18 cellular contexts compared by ENCODE assay signal in genomic region chr5:54793612-54794436, GRCh38.
DNase-seq lines count a peak whose midpoint lies in the region; ATAC-seq and TF ChIP-seq lines count a peak whose summit lies in the region.
"Had no signal": no experiment of that assay in that cellular context is flagged by ENCODE, and none has a peak within 500 bp of the region (broad histone marks: within the 10 kb centered on the region; RNA-seq: fewer than 3 reads in every experiment).

No MANE protein-coding gene starts in this region.

- ATAC-seq in SK-N-SH treated with all-trans-retinoic acid at 6 μM for 48 hours (0 out of 3 replicates have a peak, but pooled peaks have one; percentile 27), PC-3 (no peak)
- ATAC-seq: activated CD4-positive, CD25-positive, alpha-beta regulatory T cell treated with anti-CD3 and anti-CD28 coated beads, Interleukin-2, amount 50 U/mL, for 24 hours had no signal

- no peak overlapping the region for H3K4me3 ChIP-seq in SK-N-SH (ENCODE audit: low read depth in 2 of 2, low read length in 1 of 2)
- H3K4me3 ChIP-seq in choroid plexus epithelial cell (ENCODE audit: low read depth, low read length) = no peak overlapping the region
- H3K4me3 ChIP-seq in PC-3 (ENCODE audit: low read length) = no peak overlapping the region
- H3K4me3 ChIP-seq: tibial nerve had no signal

- H3K9ac ChIP-seq in SK-N-SH = no peak overlapping the region
- no peak overlapping the region for H3K9ac ChIP-seq in PC-3 (ENCODE audit: low read length)

- POLR2A ChIA-PET in SK-N-SH (lab: Yijun Ruan, JAX) (no interaction called here), PC-3 (lab: Charles Lee; ENCODE audit: unreplicated experiment) (no interaction called here)
- POLR2A ChIA-PET in activated CD4-positive, alpha-beta memory T cell treated with anti-CD3 and anti-CD28 coated beads, Interleukin-2, amount 10 ng/mL, durations not matched to agents 7 days and 5 days (lab: Charles Lee) = interaction anchor here (0.8 to 2.7 kb wide), 14 partner anchors 27 to 277 kb away, joined by 3 to 17 read pairs (median 3); partner anchors contain the start of gene SNX18

- intact Hi-C loops in PC-3 (cut with micrococcal nuclease) = no loop called here

- H3K4me1 Mint-ChIP-seq in activated CD4-positive, alpha-beta memory T cell treated with anti-CD3 and anti-CD28 coated beads, Interleukin-2, amount 10 ng/mL, durations not matched to agents 7 days and 5 days = peaks cover 42% of the 10 kb centered on the region
- H3K4me1 Mint-ChIP-seq in osteocyte (ENCODE audit: unreplicated experiment) (peaks cover 14% of the 10 kb centered on the region), nephron progenitor cell (no peaks in the 10 kb centered on the region)

- peak overlapping the region; percentile 69 for H3K27ac Mint-ChIP-seq in activated CD4-positive, alpha-beta memory T cell treated with anti-CD3 and anti-CD28 coated beads, Interleukin-2, amount 10 ng/mL, durations not matched to agents 7 days and 5 days
- H3K27ac Mint-ChIP-seq in osteocyte (ENCODE audit: unreplicated experiment) = no peak overlapping the region
- no peak overlapping the region for H3K27ac Mint-ChIP-seq in nephron progenitor cell
- H3K27ac Mint-ChIP-seq: CD4-positive, alpha-beta memory T cell; immature natural killer cell had no signal

- H3K36me3 Mint-ChIP-seq in activated CD4-positive, alpha-beta memory T cell treated with anti-CD3 and anti-CD28 coated beads, Interleukin-2, amount 10 ng/mL, durations not matched to agents 7 days and 5 days (ENCODE audit: low read depth) = peaks cover 42% of the 10 kb centered on the region
- no peaks in the 10 kb centered on the region for H3K36me3 Mint-ChIP-seq in osteocyte (ENCODE audit: unreplicated experiment)
- no peaks in the 10 kb centered on the region for H3K36me3 Mint-ChIP-seq in nephron progenitor cell (ENCODE audit: low read depth)
- H3K36me3 Mint-ChIP-seq: CD4-positive, alpha-beta memory T cell; immature natural killer cell had no signal

- H3K4me1 ChIP-seq in SK-N-SH (ENCODE audit: control insufficient read depth in 1 of 2, insufficient read depth in 2 of 2, low read depth in 1 of 2, low read length in 1 of 2) (no peaks in the 10 kb centered on the region), PC-3 (ENCODE audit: insufficient read depth, low read length) (peaks cover 19% of the 10 kb centered on the region)

- no peaks in the 10 kb centered on the region; the same call in 1 of the 2 replicates for H3K27me3 ChIP-seq in SK-N-SH (ENCODE audit: insufficient read depth)
- H3K27me3 ChIP-seq in PC-3 (ENCODE audit: low read length) = no peaks in the 10 kb centered on the region
- H3K27me3 ChIP-seq: tibial nerve had no signal

- H2AFZ ChIP-seq in SK-N-SH (ENCODE audit: low read depth) (no peak overlapping the region), PC-3 (ENCODE audit: low read length) (no peak overlapping the region)

- TF ChIP-seq EP300 in SK-N-SH (IDR thresholded peaks at IDR 0.05; ENCODE audit: borderline replicate concordance in 1 of 2, low read depth in 1 of 2, low read length in 1 of 2) = no peak

- H3K79me2 ChIP-seq in SK-N-SH (ENCODE audit: insufficient read depth) (no peaks in the 10 kb centered on the region), PC-3 (ENCODE audit: low read length) (no peaks in the 10 kb centered on the region)

- H3K9me2 ChIP-seq in SK-N-SH = no peaks in the 10 kb centered on the region
- H3K9me2 ChIP-seq in PC-3 (replicated peaks; ENCODE audit: low read length) = no peaks in the 10 kb centered on the region

- DNase-seq in SK-N-SH = no peak
- DNase-seq in activated CD4-positive, alpha-beta memory T cell treated with anti-CD3 and anti-CD28 coated beads, Interleukin-2, amount 10 ng/mL, durations not matched to agents 7 days and 5 days = peak; percentile 28
- DNase-seq in choroid plexus epithelial cell (ENCODE audit: low read depth) = peak; percentile 30
- DNase-seq in stimulated activated CD8-positive, alpha-beta memory T cell treated with anti-CD3 and anti-CD28 coated beads, Interleukin-4, amount 100 ng/mL, for 48 hours = peak; percentile 32
- no peak for DNase-seq in PC-3
- DNase-seq in osteocyte (ENCODE audit: extremely low spot score, unreplicated experiment) = no peak
- DNase-seq in nephron progenitor cell = no peak
- DNase-seq: DMS79 treated with DMSO at 0.1 percent for 48 hours, immature natural killer cell, KG1, NCI-H1105, retina had no signal

- peaks cover 13% of the 10 kb centered on the region for H3K27me3 Mint-ChIP-seq in activated CD4-positive, alpha-beta memory T cell treated with anti-CD3 and anti-CD28 coated beads, Interleukin-2, amount 10 ng/mL, durations not matched to agents 7 days and 5 days
- H3K27me3 Mint-ChIP-seq in osteocyte (ENCODE audit: unreplicated experiment) (peaks cover 24% of the 10 kb centered on the region), nephron progenitor cell (ENCODE audit: low read depth, poor library complexity) (peaks cover 4% of the 10 kb centered on the region)

- H3K4me2 ChIP-seq in SK-N-SH (no peak overlapping the region), PC-3 (ENCODE audit: low read length) (no peak overlapping the region)

- no peaks in the 10 kb centered on the region for H3K36me3 ChIP-seq in SK-N-SH (replicated peaks in 1 of 2; ENCODE audit: control insufficient read depth in 1 of 2, insufficient read depth in 2 of 2, low read length in 1 of 2)
- H3K36me3 ChIP-seq in PC-3 (ENCODE audit: low read depth, low read length) = no peaks in the 10 kb centered on the region
- H3K36me3 ChIP-seq: tibial nerve had no signal

- H4K20me1 ChIP-seq in SK-N-SH (ENCODE audit: insufficient read depth) = no peaks in the 10 kb centered on the region
- H4K20me1 ChIP-seq in PC-3 (ENCODE audit: low read length) = no peaks in the 10 kb centered on the region

- H3K9me3 Mint-ChIP-seq in activated CD4-positive, alpha-beta memory T cell treated with anti-CD3 and anti-CD28 coated beads, Interleukin-2, amount 10 ng/mL, durations not matched to agents 7 days and 5 days = peaks cover 23% of the 10 kb centered on the region
- H3K9me3 Mint-ChIP-seq in osteocyte (ENCODE audit: unreplicated experiment) = peaks cover 12% of the 10 kb centered on the region
- peaks cover 6% of the 10 kb centered on the region for H3K9me3 Mint-ChIP-seq in nephron progenitor cell
- H3K9me3 Mint-ChIP-seq: immature natural killer cell had no signal

- H3K27ac ChIP-seq in SK-N-SH (ENCODE audit: low read depth in 2 of 2, low read length in 1 of 2) (no peak overlapping the region), PC-3 (ENCODE audit: low read length) (no peak overlapping the region)
- H3K27ac ChIP-seq: 22Rv1, HL-60, tibial nerve had no signal

- peak overlapping the region; percentile 41 for H3K4me3 Mint-ChIP-seq in activated CD4-positive, alpha-beta memory T cell treated with anti-CD3 and anti-CD28 coated beads, Interleukin-2, amount 10 ng/mL, durations not matched to agents 7 days and 5 days
- no peak overlapping the region for H3K4me3 Mint-ChIP-seq in osteocyte (ENCODE audit: unreplicated experiment)
- H3K4me3 Mint-ChIP-seq in nephron progenitor cell = no peak overlapping the region
- H3K4me3 Mint-ChIP-seq: immature natural killer cell had no signal

- CTCF ChIA-PET in SK-N-SH (lab: Yijun Ruan, JAX) (interaction anchor here (1.6 to 3.3 kb wide), 2 partner anchors 18 to 277 kb away, joined by 3 to 16 read pairs; partner anchors contain the start of gene SNX18), PC-3 (lab: Charles Lee) (no interaction called here)
- CTCF ChIA-PET in activated CD4-positive, alpha-beta memory T cell treated with anti-CD3 and anti-CD28 coated beads, Interleukin-2, amount 10 ng/mL, durations not matched to agents 7 days and 5 days (lab: Charles Lee) = interaction anchor here (1.4 kb wide), 1 partner anchor 276 kb away, joined by 7 read pairs; the partner anchor contains the start of gene SNX18

- TF ChIP-seq RAD21 in SK-N-SH (IDR thresholded peaks at IDR 0.05; ENCODE audit: low read length) = no peak

- WGBS in SK-N-SH (ENCODE audit: low lambda C conversion rate) = 27% methylated on average over 2 of the region's 2 CpGs

- TF ChIP-seq CTCF in SK-N-SH (IDR thresholded peaks at IDR 0.05) (no peak), choroid plexus epithelial cell (conservative IDR thresholded peaks at IDR 0.05; ENCODE audit: low read depth, low read length) (no peak), PC-3 (conservative IDR thresholded peaks at IDR 0.05; ENCODE audit: low read depth, low read length) (no peak), osteocyte (IDR thresholded peaks at IDR 0.05) (no peak), nephron progenitor cell (IDR thresholded peaks at IDR 0.05) (no peak)

- H3F3A ChIP-seq in SK-N-SH (replicated peaks; ENCODE audit: insufficient read depth) (no peaks in the 10 kb centered on the region), PC-3 (ENCODE audit: low read length, unreplicated experiment) (no peaks in the 10 kb centered on the region)

- BruUV-seq in PC-3 (replicated peaks; lab: Mats Ljungman, UMichigan) = no TSS peak

- H3K9me3 ChIP-seq in SK-N-SH = no peaks in the 10 kb centered on the region
- H3K9me3 ChIP-seq in PC-3 (ENCODE audit: low read length) = no peaks in the 10 kb centered on the region
- H3K9me3 ChIP-seq: tibial nerve had no signal

TF ChIP-seq in SK-N-SH treated with all-trans-retinoic acid at 6 μM for 48 hours, 23 proteins besides CTCF, POLR2A, EP300 and RAD21 (continues in another document):
- TF ChIP-seq CSRNP3 (CRISPR knock-in tag; IDR thresholded peaks at IDR 0.05) = no peak

TF ChIP-seq in SK-N-SH, 30 proteins besides CTCF, POLR2A, EP300 and RAD21 (continues in another document):
- no peak for TF ChIP-seq TAF1 (IDR thresholded peaks at IDR 0.05; ENCODE audit: borderline replicate concordance, low read depth, low read length)
- TF ChIP-seq USF1 (IDR thresholded peaks at IDR 0.05; ENCODE audit: borderline replicate concordance, low read depth) = no peak
- TF ChIP-seq RCOR1 (IDR thresholded peaks at IDR 0.05; ENCODE audit: low read length) = no peak
- no peak for TF ChIP-seq TEAD4 (IDR thresholded peaks at IDR 0.05; ENCODE audit: borderline replicate concordance, insufficient read depth)
- no peak for TF ChIP-seq IRF3 (IDR thresholded peaks at IDR 0.05; ENCODE audit: low read depth, low read length)
- TF ChIP-seq TCF12 (IDR thresholded peaks at IDR 0.05) = no peak

Comparison
In these comparisons a context has a peak if more than half of its experiments do, and no peak if none do; other contexts are left out.
1. DNase-seq: peak in activated CD4-positive, alpha-beta memory T cell treated with anti-CD3 and anti-CD28 coated beads, Interleukin-2, amount 10 ng/mL, durations not matched to agents 7 days and 5 days (single experiment), choroid plexus epithelial cell (single experiment) and stimulated activated CD8-positive, alpha-beta memory T cell treated with anti-CD3 and anti-CD28 coated beads, Interleukin-4, amount 100 ng/mL, for 48 hours (single experiment); none in SK-N-SH (single experiment), PC-3 (single experiment), osteocyte (single experiment) and nephron progenitor cell (single experiment).